In the genomic region with DNA sequence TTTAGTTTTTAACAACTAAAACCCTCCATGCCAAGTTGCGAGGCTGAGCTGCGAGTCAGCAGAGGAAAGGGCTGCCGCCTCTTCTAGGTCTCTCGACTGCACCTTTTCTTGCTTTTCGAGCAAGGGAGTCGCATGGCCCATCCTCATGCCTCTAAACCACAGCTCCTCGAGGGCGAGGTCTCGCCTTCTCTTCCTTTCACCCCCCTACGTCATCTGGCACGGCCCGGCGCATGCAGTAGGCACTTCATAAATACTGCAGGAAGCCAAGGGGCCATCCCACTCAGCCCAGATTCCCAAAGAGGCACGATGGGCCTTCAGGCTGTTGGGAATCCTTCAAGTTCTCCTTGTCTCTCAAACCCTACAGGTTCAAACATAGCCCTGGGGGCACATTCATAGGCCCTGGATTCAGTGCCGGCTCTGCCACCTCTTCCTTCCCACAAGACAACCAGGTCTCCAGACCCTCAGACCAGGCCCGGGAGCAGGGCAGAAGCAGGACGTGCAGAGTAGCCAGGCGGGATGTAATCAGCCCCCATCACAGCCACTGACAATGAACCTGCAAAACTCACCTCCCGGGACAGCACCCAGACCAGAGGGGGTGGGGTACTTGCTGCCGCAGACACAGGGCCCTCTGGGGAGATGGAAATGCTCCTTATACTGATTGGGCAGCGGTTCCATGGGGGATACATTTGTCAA, we compare ENCODE assay signal across 1 cellular context.
TF ChIP-seq lines count a peak whose summit lies in the region.

No MANE protein-coding gene starts in this region.

TF ChIP-seq in HepG2, 621 proteins besides CTCF, POLR2A, EP300 and RAD21 (continued from another document):
- TF ChIP-seq ZBTB7B (CRISPR knock-in tag; IDR thresholded peaks at IDR 0.05) (no peak), ELF3 (CRISPR knock-in tag; IDR thresholded peaks at IDR 0.05) (no peak), NFE2L1 (CRISPR knock-in tag; IDR thresholded peaks at IDR 0.05; ENCODE audit: borderline replicate concordance) (no peak), JUND (CRISPR knock-in tag; IDR thresholded peaks at IDR 0.05) (no peak), NFRKB (IDR thresholded peaks at IDR 0.05) (no peak), NBN (conservative IDR thresholded peaks at IDR 0.05) (no peak), TCF7 (IDR thresholded peaks at IDR 0.05; ENCODE audit: low read depth) (no peak), RARG (CRISPR knock-in tag; IDR thresholded peaks at IDR 0.05; ENCODE audit: low read depth) (no peak), ZNF713 (CRISPR knock-in tag; IDR thresholded peaks at IDR 0.05) (no peak)
- TF ChIP-seq, protein P1, sequence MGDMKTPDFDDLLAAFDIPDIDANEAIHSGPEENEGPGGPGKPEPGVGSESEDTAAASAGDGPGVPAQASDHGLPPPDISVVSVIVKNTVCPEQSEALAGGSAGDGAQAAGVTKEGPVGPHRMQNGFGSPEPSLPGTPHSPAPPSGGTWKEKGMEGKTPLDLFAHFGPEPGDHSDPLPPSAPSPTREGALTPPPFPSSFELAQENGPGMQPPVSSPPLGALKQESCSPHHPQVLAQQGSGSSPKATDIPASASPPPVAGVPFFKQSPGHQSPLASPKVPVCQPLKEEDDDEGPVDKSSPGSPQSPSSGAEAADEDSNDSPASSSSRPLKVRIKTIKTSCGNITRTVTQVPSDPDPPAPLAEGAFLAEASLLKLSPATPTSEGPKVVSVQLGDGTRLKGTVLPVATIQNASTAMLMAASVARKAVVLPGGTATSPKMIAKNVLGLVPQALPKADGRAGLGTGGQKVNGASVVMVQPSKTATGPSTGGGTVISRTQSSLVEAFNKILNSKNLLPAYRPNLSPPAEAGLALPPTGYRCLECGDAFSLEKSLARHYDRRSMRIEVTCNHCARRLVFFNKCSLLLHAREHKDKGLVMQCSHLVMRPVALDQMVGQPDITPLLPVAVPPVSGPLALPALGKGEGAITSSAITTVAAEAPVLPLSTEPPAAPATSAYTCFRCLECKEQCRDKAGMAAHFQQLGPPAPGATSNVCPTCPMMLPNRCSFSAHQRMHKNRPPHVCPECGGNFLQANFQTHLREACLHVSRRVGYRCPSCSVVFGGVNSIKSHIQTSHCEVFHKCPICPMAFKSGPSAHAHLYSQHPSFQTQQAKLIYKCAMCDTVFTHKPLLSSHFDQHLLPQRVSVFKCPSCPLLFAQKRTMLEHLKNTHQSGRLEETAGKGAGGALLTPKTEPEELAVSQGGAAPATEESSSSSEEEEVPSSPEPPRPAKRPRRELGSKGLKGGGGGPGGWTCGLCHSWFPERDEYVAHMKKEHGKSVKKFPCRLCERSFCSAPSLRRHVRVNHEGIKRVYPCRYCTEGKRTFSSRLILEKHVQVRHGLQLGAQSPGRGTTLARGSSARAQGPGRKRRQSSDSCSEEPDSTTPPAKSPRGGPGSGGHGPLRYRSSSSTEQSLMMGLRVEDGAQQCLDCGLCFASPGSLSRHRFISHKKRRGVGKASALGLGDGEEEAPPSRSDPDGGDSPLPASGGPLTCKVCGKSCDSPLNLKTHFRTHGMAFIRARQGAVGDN (CRISPR knock-in tag; IDR thresholded peaks at IDR 0.05) = no peak
- TF ChIP-seq, protein P2, sequence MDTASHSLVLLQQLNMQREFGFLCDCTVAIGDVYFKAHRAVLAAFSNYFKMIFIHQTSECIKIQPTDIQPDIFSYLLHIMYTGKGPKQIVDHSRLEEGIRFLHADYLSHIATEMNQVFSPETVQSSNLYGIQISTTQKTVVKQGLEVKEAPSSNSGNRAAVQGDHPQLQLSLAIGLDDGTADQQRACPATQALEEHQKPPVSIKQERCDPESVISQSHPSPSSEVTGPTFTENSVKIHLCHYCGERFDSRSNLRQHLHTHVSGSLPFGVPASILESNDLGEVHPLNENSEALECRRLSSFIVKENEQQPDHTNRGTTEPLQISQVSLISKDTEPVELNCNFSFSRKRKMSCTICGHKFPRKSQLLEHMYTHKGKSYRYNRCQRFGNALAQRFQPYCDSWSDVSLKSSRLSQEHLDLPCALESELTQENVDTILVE (CRISPR knock-in tag; IDR thresholded peaks at IDR 0.05) = no peak
